In genomic region chr14:82837611-82838140, GRCh38 we compare ENCODE assay signal across 14 cellular contexts.
DNase-seq lines count a peak whose midpoint lies in the region; TF ChIP-seq lines count a peak whose summit lies in the region.
"Had no signal": no experiment of that assay in that cellular context is flagged by ENCODE, and none has a peak within 500 bp of the region (broad histone marks: within the 10 kb centered on the region; RNA-seq: fewer than 3 reads in every experiment).

No MANE protein-coding gene starts in this region.

- H3K27me3 ChIP-seq in BE2C (no peaks in the 10 kb centered on the region), neural progenitor cell (no peaks in the 10 kb centered on the region)

- peak; percentile 4 for DNase-seq in NCI-H82 (lab: John Stamatoyannopoulos, UW)
- no peak for DNase-seq in NCI-H82 treated with DMSO at 0.1 percent for 48 hours (lab: John Stamatoyannopoulos, UW; ENCODE audit: unreplicated experiment)
- DNase-seq in BE2C, result peak; percentile 23
- peak; percentile 86 for DNase-seq in SK-N-MC (ENCODE audit: low read depth, low spot score)
- DNase-seq in neural progenitor cell (ENCODE audit: low spot score), result no peak
- DNase-seq in activated CD4-positive, alpha-beta memory T cell treated with anti-CD3 and anti-CD28 coated beads for 36 hours, result no peak
- no peak for DNase-seq in stimulated activated CD4-positive, alpha-beta T cell treated with anti-CD3 and anti-CD28 coated beads, Interleukin-15, amount 100 ng/mL, for 24 hours
- DNase-seq: 8988T; Caco-2; CD4-positive, alpha-beta T cell; GM23248 had no signal

- no peaks in the 10 kb centered on the region for H3K36me3 Mint-ChIP-seq in neural progenitor cell
- no peaks in the 10 kb centered on the region for H3K36me3 Mint-ChIP-seq in activated CD4-positive, alpha-beta memory T cell treated with anti-CD3 and anti-CD28 coated beads for 36 hours

- POLR2A ChIA-PET in activated CD4-positive, alpha-beta memory T cell treated with anti-CD3 and anti-CD28 coated beads for 36 hours (lab: Charles Lee), result no interaction called here

- H4K20me1 ChIP-seq in neural progenitor cell (ENCODE audit: low read depth), result no peaks in the 10 kb centered on the region

- H3K27me3 Mint-ChIP-seq in neural progenitor cell (ENCODE audit: insufficient read depth, low read depth), result no peaks in the 10 kb centered on the region
- H3K27me3 Mint-ChIP-seq in activated CD4-positive, alpha-beta memory T cell treated with anti-CD3 and anti-CD28 coated beads for 36 hours, result no peaks in the 10 kb centered on the region
- H3K27me3 Mint-ChIP-seq: B cell; CD4-positive, alpha-beta T cell had no signal

- H3K79me2 ChIP-seq in neural progenitor cell (ENCODE audit: low read depth), result no peaks in the 10 kb centered on the region

- no peak overlapping the region for H3K9ac ChIP-seq in SK-N-MC (ENCODE audit: insufficient read length)
- no peak overlapping the region for H3K9ac ChIP-seq in neural progenitor cell
- H3K9ac ChIP-seq: GM23248 had no signal

- no peaks in the 10 kb centered on the region for H3F3A ChIP-seq in neural progenitor cell (ENCODE audit: low read depth)

- H3K4me1 ChIP-seq in BE2C (no peaks in the 10 kb centered on the region; the same call in 1 of the 2 replicates), neural progenitor cell (no peaks in the 10 kb centered on the region)
- H3K4me1 ChIP-seq: Caco-2, HAP-1 had no signal

- H3K4me3 ChIP-seq in BE2C (ENCODE audit: low read depth, low read length), result peak overlapping the region; percentile 28
- peak overlapping the region; percentile 44 for H3K4me3 ChIP-seq in SK-N-MC
- no peak overlapping the region for H3K4me3 ChIP-seq in neural progenitor cell
- H3K4me3 ChIP-seq: GM23248, HAP-1 had no signal

- H3K27ac Mint-ChIP-seq in neural progenitor cell, result no peak overlapping the region
- no peak overlapping the region for H3K27ac Mint-ChIP-seq in activated CD4-positive, alpha-beta memory T cell treated with anti-CD3 and anti-CD28 coated beads for 36 hours
- H3K27ac Mint-ChIP-seq: B cell; CD4-positive, alpha-beta T cell had no signal

- no peak for TF ChIP-seq CTCF in BE2C (IDR thresholded peaks at IDR 0.05; ENCODE audit: low read depth, low read length)
- no peak for TF ChIP-seq CTCF in neural progenitor cell (IDR thresholded peaks at IDR 0.05)

- CTCF ChIA-PET in activated CD4-positive, alpha-beta memory T cell treated with anti-CD3 and anti-CD28 coated beads for 36 hours (lab: Charles Lee), result no interaction called here

- no peak overlapping the region for H3K4me2 ChIP-seq in neural progenitor cell

- H2AFZ ChIP-seq in neural progenitor cell (replicated peaks), result peak overlapping the region; percentile 32
- H2AFZ ChIP-seq: GM23248 had no signal

- no peaks in the 10 kb centered on the region for H3K36me3 ChIP-seq in BE2C
- H3K36me3 ChIP-seq in SK-N-MC (ENCODE audit: insufficient read depth, low read length), result no peaks in the 10 kb centered on the region
- H3K36me3 ChIP-seq in neural progenitor cell, result no peaks in the 10 kb centered on the region
- H3K36me3 ChIP-seq: HAP-1 had no signal

- intact Hi-C loops in activated CD4-positive, alpha-beta memory T cell treated with anti-CD3 and anti-CD28 coated beads for 36 hours (cut with micrococcal nuclease), result no loop called here

- H3K27ac ChIP-seq in SK-N-MC, result peak overlapping the region; percentile 19; the same call in 1 of the 2 replicates
- H3K27ac ChIP-seq in neural progenitor cell, result no peak overlapping the region
- H3K27ac ChIP-seq: C4-2B, GM23248 had no signal

- H3K9me3 ChIP-seq in BE2C (no peaks in the 10 kb centered on the region), SK-N-MC (ENCODE audit: low read depth, low read length) (no peaks in the 10 kb centered on the region), neural progenitor cell (ENCODE audit: low read depth) (no peaks in the 10 kb centered on the region)
- H3K9me3 ChIP-seq: Caco-2, HAP-1 had no signal

- peaks cover 2% of the 10 kb centered on the region for H3K4me1 Mint-ChIP-seq in neural progenitor cell
- no peaks in the 10 kb centered on the region for H3K4me1 Mint-ChIP-seq in activated CD4-positive, alpha-beta memory T cell treated with anti-CD3 and anti-CD28 coated beads for 36 hours (ENCODE audit: low read depth)
- H3K4me1 Mint-ChIP-seq: B cell had no signal

- no peaks in the 10 kb centered on the region for H3K9me3 Mint-ChIP-seq in neural progenitor cell
- H3K9me3 Mint-ChIP-seq in activated CD4-positive, alpha-beta memory T cell treated with anti-CD3 and anti-CD28 coated beads for 36 hours, result peaks cover 8% of the 10 kb centered on the region

- H3K4me3 Mint-ChIP-seq in neural progenitor cell, result no peak overlapping the region
- no peak overlapping the region for H3K4me3 Mint-ChIP-seq in activated CD4-positive, alpha-beta memory T cell treated with anti-CD3 and anti-CD28 coated beads for 36 hours
- H3K4me3 Mint-ChIP-seq: B cell; CD4-positive, alpha-beta T cell had no signal

Comparison
In these comparisons a context has a peak if more than half of its experiments do, and no peak if none do; other contexts are left out.
1. DNase-seq: peak in NCI-H82 (single experiment), BE2C (single experiment) and SK-N-MC (single experiment); none in NCI-H82 treated with DMSO at 0.1 percent for 48 hours (single experiment), neural progenitor cell (single experiment), activated CD4-positive, alpha-beta memory T cell treated with anti-CD3 and anti-CD28 coated beads for 36 hours (single experiment) and stimulated activated CD4-positive, alpha-beta T cell treated with anti-CD3 and anti-CD28 coated beads, Interleukin-15, amount 100 ng/mL, for 24 hours (single experiment).